In the genomic region with DNA sequence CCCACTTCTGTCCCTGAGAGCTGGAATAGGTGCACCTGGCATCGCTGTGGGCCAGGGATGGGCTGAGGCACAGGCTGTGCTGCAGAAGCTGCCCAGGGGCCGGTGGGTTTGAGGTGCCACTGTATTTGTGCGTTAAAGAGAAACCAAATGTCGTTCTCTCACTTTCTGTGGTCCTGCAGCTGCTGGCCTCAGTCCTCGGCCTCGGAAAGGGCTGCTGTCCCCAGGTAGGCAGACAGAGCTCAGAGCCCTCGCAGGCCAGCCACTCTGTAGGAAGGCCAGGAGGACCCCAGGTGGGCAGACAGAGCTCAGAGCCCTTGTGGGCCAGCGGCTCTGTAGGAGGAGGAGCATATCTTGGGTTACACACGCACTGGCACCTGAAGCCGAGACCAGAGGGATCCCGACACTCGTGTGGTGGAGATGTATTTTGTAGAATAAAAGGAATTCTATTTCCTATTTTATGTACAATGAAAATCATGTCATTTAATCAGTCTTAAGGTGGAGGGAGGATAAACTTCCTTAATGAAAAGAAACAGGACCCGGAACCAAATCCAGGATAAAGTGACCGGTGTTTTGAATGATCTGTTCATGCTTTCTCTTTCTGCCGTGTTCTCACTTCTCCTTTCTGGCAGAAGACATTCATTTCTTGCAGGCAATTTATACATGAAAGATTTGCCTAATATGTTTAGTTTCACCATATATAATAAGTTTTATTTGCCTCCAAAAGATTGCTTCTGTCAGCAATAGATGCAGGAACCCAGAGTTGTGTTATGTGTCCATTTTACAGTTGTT, we compare ENCODE assay signal across 9 cellular contexts. TPM values are rescaled to one million over a fixed set of nuclear protein-coding genes. Genes with fewer than 3 reads are reported as not detected.
DNase-seq lines count a peak whose midpoint lies in the region; ATAC-seq and TF ChIP-seq lines count a peak whose summit lies in the region.
"Had no signal": no experiment of that assay in that cellular context is flagged by ENCODE, and none has a peak within 500 bp of the region (broad histone marks: within the 10 kb centered on the region; RNA-seq: fewer than 3 reads in every experiment).

No MANE protein-coding gene starts in this region.

- H3K27me3 ChIP-seq in WERI-Rb-1 (ENCODE audit: insufficient read depth, low read depth, severe bottlenecking) (no peaks in the 10 kb centered on the region), body of pancreas (no peaks in the 10 kb centered on the region)

- peaks cover 3% of the 10 kb centered on the region for H3K9me3 Mint-ChIP-seq in memory B cell

- no peaks in the 10 kb centered on the region for H3K9me3 ChIP-seq in WERI-Rb-1 (ENCODE audit: severe bottlenecking)
- H3K9me3 ChIP-seq in body of pancreas, result no peaks in the 10 kb centered on the region

- peaks cover 28% of the 10 kb centered on the region for H3K4me1 Mint-ChIP-seq in memory B cell

- H3K36me3 Mint-ChIP-seq in memory B cell, result peaks cover 3% of the 10 kb centered on the region
- H3K36me3 Mint-ChIP-seq: activated naive CD8-positive, alpha-beta T cell treated with anti-CD3 and anti-CD28 coated beads, Interleukin-2, amount 10 ng/mL, durations not matched to agents 7 days and 5 days had no signal

- peak overlapping the region; percentile 89 for H3K27ac Mint-ChIP-seq in memory B cell
- H3K27ac Mint-ChIP-seq: activated naive CD8-positive, alpha-beta T cell treated with anti-CD3 and anti-CD28 coated beads, Interleukin-2, amount 10 ng/mL, durations not matched to agents 7 days and 5 days had no signal

- DNase-seq in SIG-M5 (lab: John Stamatoyannopoulos, UW), result peak; percentile 26
- peak in 1 of 2 donors; percentile 26 for DNase-seq in memory B cell (ENCODE audit: low spot score in 2 of 2)
- no peak for DNase-seq in WERI-Rb-1
- DNase-seq in body of pancreas, result no peak
- DNase-seq: activated naive CD8-positive, alpha-beta T cell treated with anti-CD3 and anti-CD28 coated beads, Interleukin-2, amount 10 ng/mL, durations not matched to agents 7 days and 5 days had no signal

- H3K36me3 ChIP-seq in WERI-Rb-1 (no peaks in the 10 kb centered on the region; the same call in 1 of the 2 replicates), body of pancreas (replicated peaks in 1 of 2; ENCODE audit: insufficient read depth in 1 of 2, low read depth in 2 of 2) (no peaks in the 10 kb centered on the region)

- WGBS in body of pancreas, 2 donors, result 76 to 88% methylated on average over 13 to 15 of the region's 15 CpGs

- no peak for TF ChIP-seq POLR2A in body of pancreas (IDR thresholded peaks at IDR 0.05)

- no peak overlapping the region for H3K27ac ChIP-seq in WERI-Rb-1
- peak overlapping the region in 2 of 4 donors; percentile 1 to 75 for H3K27ac ChIP-seq in body of pancreas

- TF ChIP-seq CTCF in GM12875 (IDR thresholded peaks at IDR 0.05; ENCODE audit: borderline replicate concordance, insufficient read depth, low read depth, low read length) (no peak), WERI-Rb-1 (IDR thresholded peaks at IDR 0.05; ENCODE audit: low read depth, low read length) (no peak), body of pancreas (IDR thresholded peaks at IDR 0.05) (no peak)

- H3K4me3 ChIP-seq in GM12875 (ENCODE audit: low read depth, low read length) (peak overlapping the region; percentile 32), WERI-Rb-1 (ENCODE audit: low read depth, low read length) (no peak overlapping the region), body of pancreas (no peak overlapping the region)

- peak overlapping the region; percentile 87 for H3K4me3 Mint-ChIP-seq in memory B cell
- H3K4me3 Mint-ChIP-seq: activated naive CD8-positive, alpha-beta T cell treated with anti-CD3 and anti-CD28 coated beads, Interleukin-2, amount 10 ng/mL, durations not matched to agents 7 days and 5 days had no signal

- peak; percentile 53 for ATAC-seq in HG02642 (IDR thresholded peaks at IDR 0.05; ENCODE audit: poor library complexity, unreplicated experiment)
- peak; percentile 65 for ATAC-seq in memory B cell (ENCODE audit: low read depth)
- ATAC-seq in GM21360 (IDR thresholded peaks at IDR 0.05; ENCODE audit: unreplicated experiment), result no peak
- no peak for ATAC-seq in activated CD4-positive, CD25-positive, alpha-beta regulatory T cell treated with anti-CD3 and anti-CD28 coated beads, Interleukin-2, amount 50 U/mL, for 24 hours
- no peak for ATAC-seq in body of pancreas

- H3K4me1 ChIP-seq in body of pancreas, result peaks cover 23% of the 10 kb centered on the region

- intact Hi-C loops in body of pancreas (cut with DNase I), result no loop called here

- peaks cover 5% of the 10 kb centered on the region for H3K27me3 Mint-ChIP-seq in memory B cell

RNA-seq across cellular contexts. Expression of a gene that starts 54.4 kb away (rescaled TPM):
- under 1 TPM in 1 of 2 donors, not detected in 1; 0.78 TPM for total RNA-seq in body of pancreas
- total RNA-seq: activated naive CD8-positive, alpha-beta T cell treated with anti-CD3 and anti-CD28 coated beads, Interleukin-2, amount 10 ng/mL, durations not matched to agents 7 days and 5 days had no signal

Comparison
In these comparisons a context has a peak if more than half of its experiments do, and no peak if none do; other contexts are left out.
1. ATAC-seq: peak in HG02642 (single experiment) and memory B cell (single experiment); none in GM21360 (single experiment), activated CD4-positive, CD25-positive, alpha-beta regulatory T cell treated with anti-CD3 and anti-CD28 coated beads, Interleukin-2, amount 50 U/mL, for 24 hours (0 of 2) and body of pancreas (single experiment).